34 cellular contexts compared by ENCODE assay signal in genomic region chr3:114643342-114643741, GRCh38.
"Had no signal": no experiment of that assay in that cellular context is flagged by ENCODE, and none has a peak within 500 bp of the region (broad histone marks: within the 10 kb centered on the region; RNA-seq: fewer than 3 reads in every experiment).

No MANE protein-coding gene starts in this region.

- H3K4me1 ChIP-seq: ascending aorta, Peyer's patch had no signal

- H3K36me3 ChIP-seq: ascending aorta, cardiac muscle cell, Peyer's patch had no signal

- H3K27ac ChIP-seq: ascending aorta, cardiac muscle cell, Peyer's patch, VCaP had no signal

- ATAC-seq: K562, PC-3, SK-N-SH treated with all-trans-retinoic acid at 6 μM for 48 hours, T-cell, T-helper 17 cell had no signal

- DNase-seq: activated B cell treated with CpG ODN at 0.5 μM for 24 hours; activated CD4-positive, alpha-beta memory T cell treated with anti-CD3 and anti-CD28 coated beads for 36 hours; activated CD4-positive, alpha-beta T cell treated with anti-CD3 and anti-CD28 coated beads for 4 hours; activated CD4-positive, alpha-beta T cell treated with anti-CD3 and anti-CD28 coated beads, Interleukin-2, amount 50 U/mL, for 1 hour; activated CD4-positive, CD25-positive, alpha-beta regulatory T cell treated with anti-CD3 and anti-CD28 coated beads, Interleukin-2, amount 50 U/mL, for 72 hours; activated CD8-positive, alpha-beta memory T cell treated with anti-CD3 and anti-CD28 coated beads, Interleukin-2, amount 50 U/mL, for 4 hours; activated effector memory CD4-positive, alpha-beta T cell treated with Interleukin-2 at 50 U/mL for 16 hours; activated naive CD4-positive, alpha-beta T cell treated with anti-CD3 and anti-CD28 coated beads, Interleukin-2, amount 50 U/mL, for 16 hours; activated naive CD8-positive, alpha-beta T cell treated with anti-CD3 and anti-CD28 coated beads for 36 hours; activated T-cell treated with anti-CD3 and anti-CD28 coated beads, Interleukin-2, amount 50 U/mL, for 48 hours; amniotic stem cell; NCI-H1092 treated with DMSO at 0.1 percent for 48 hours; NCI-H1417; NCI-H146; NCI-H187; NCI-H2029 treated with DMSO at 0.1 percent for 48 hours; NCI-H2107; NCI-H2171; NCI-H510A; NCI-H526; NCI-H748 treated with DMSO at 0.1 percent for 48 hours; NK-92 treated with Interleukin-12 subunit alpha and Interleukin-12 subunit beta, amount 100 ng/mL, for 24 hours; PC-3; Peyer's patch; RPMI8226; SHP77 treated with DMSO at 0.1 percent for 48 hours; T-cell; T-helper 17 cell; T-helper 9 cell had no signal

- H3K4me3 ChIP-seq: ascending aorta, cardiac muscle cell, K562, Peyer's patch had no signal

- FAIRE-seq: K562 had no signal

- H3K9me3 ChIP-seq: ascending aorta, Peyer's patch had no signal

- H3K27me3 ChIP-seq: ascending aorta, cardiac muscle cell, Peyer's patch had no signal
